13 cellular contexts compared by ENCODE assay signal in genomic region chr2:121698318-121698930, GRCh38. TPM values are rescaled to one million over a fixed set of nuclear protein-coding genes. Genes with fewer than 3 reads are reported as not detected.
DNase-seq lines count a peak whose midpoint lies in the region; ATAC-seq and TF ChIP-seq lines count a peak whose summit lies in the region.
"Had no signal": no experiment of that assay in that cellular context is flagged by ENCODE, and none has a peak within 500 bp of the region (broad histone marks: within the 10 kb centered on the region; RNA-seq: fewer than 3 reads in every experiment).

No MANE protein-coding gene starts in this region.

- H3K36me3 Mint-ChIP-seq in activated naive CD4-positive, alpha-beta T cell treated with anti-CD3 and anti-CD28 coated beads, Interleukin-2, amount 50 U/mL, for 24 hours = no peaks in the 10 kb centered on the region
- no peaks in the 10 kb centered on the region for H3K36me3 Mint-ChIP-seq in activated naive CD8-positive, alpha-beta T cell treated with anti-CD3 and anti-CD28 coated beads, Interleukin-2, amount 10 ng/mL, durations not matched to agents 7 days and 5 days
- no peaks in the 10 kb centered on the region for H3K36me3 Mint-ChIP-seq in type B pancreatic cell

- H2AFZ ChIP-seq in PC-3 (ENCODE audit: low read length) = no peak overlapping the region

- no peaks in the 10 kb centered on the region for H3K27me3 Mint-ChIP-seq in activated naive CD4-positive, alpha-beta T cell treated with anti-CD3 and anti-CD28 coated beads, Interleukin-2, amount 50 U/mL, for 24 hours
- no peaks in the 10 kb centered on the region for H3K27me3 Mint-ChIP-seq in activated naive CD8-positive, alpha-beta T cell treated with anti-CD3 and anti-CD28 coated beads, Interleukin-2, amount 10 ng/mL, durations not matched to agents 7 days and 5 days
- no peaks in the 10 kb centered on the region for H3K27me3 Mint-ChIP-seq in type B pancreatic cell

- H3K79me2 ChIP-seq in PC-3 (ENCODE audit: low read length) = no peaks in the 10 kb centered on the region

- 0 out of 2 replicates have a peak overlapping the region, but pooled peaks have one; percentile 85 for H3K4me2 ChIP-seq in PC-3 (ENCODE audit: low read length)

- no TSS peak for BruUV-seq in PC-3 (replicated peaks; lab: Mats Ljungman, UMichigan)

- no peak for DNase-seq in activated naive CD4-positive, alpha-beta T cell treated with Interleukin-2 at 50 U/mL for 16 hours
- DNase-seq in PC-3 = no peak
- no peak for DNase-seq in activated naive CD8-positive, alpha-beta T cell treated with anti-CD3 and anti-CD28 coated beads, Interleukin-2, amount 10 ng/mL, durations not matched to agents 7 days and 5 days
- DNase-seq in type B pancreatic cell (ENCODE audit: extremely low spot score, unreplicated experiment) = no peak
- no peak for DNase-seq in GM03348 (ENCODE audit: low spot score)
- no peak for DNase-seq in BE2C
- DNase-seq: mucosa of descending colon, NCI-H1105, transverse colon had no signal

- POLR2A ChIA-PET in PC-3 (lab: Charles Lee; ENCODE audit: unreplicated experiment) = no interaction called here
- POLR2A ChIA-PET in activated naive CD8-positive, alpha-beta T cell treated with anti-CD3 and anti-CD28 coated beads, Interleukin-2, amount 10 ng/mL, durations not matched to agents 7 days and 5 days (lab: Charles Lee) = interaction anchor here (0.7 to 5.4 kb wide), 5 partner anchors 33 to 305 kb away, joined by 3 to 103 read pairs (median 3); partner anchors contain the start of genes CLASP1 and RNU4ATAC

- H3K4me1 ChIP-seq in PC-3 (ENCODE audit: insufficient read depth, low read length) (peaks cover 59% of the 10 kb centered on the region), BE2C (no peaks in the 10 kb centered on the region)
- H3K4me1 ChIP-seq: prostate gland had no signal

- no peaks in the 10 kb centered on the region for H4K20me1 ChIP-seq in PC-3 (ENCODE audit: low read length)

- peak overlapping the region; percentile 52 for H3K27ac Mint-ChIP-seq in activated naive CD4-positive, alpha-beta T cell treated with anti-CD3 and anti-CD28 coated beads, Interleukin-2, amount 50 U/mL, for 24 hours
- H3K27ac Mint-ChIP-seq in activated naive CD8-positive, alpha-beta T cell treated with anti-CD3 and anti-CD28 coated beads, Interleukin-2, amount 10 ng/mL, durations not matched to agents 7 days and 5 days = peak overlapping the region; percentile 62
- H3K27ac Mint-ChIP-seq in type B pancreatic cell = peak overlapping the region; percentile 59

- H3F3A ChIP-seq in PC-3 (ENCODE audit: low read length, unreplicated experiment) = no peaks in the 10 kb centered on the region

- H3K36me3 ChIP-seq in PC-3 (ENCODE audit: low read depth, low read length) (no peaks in the 10 kb centered on the region), BE2C (no peaks in the 10 kb centered on the region)
- H3K36me3 ChIP-seq: gastroesophageal sphincter, prostate gland, transverse colon had no signal

- ATAC-seq in PC-3 = no peak
- no peak for ATAC-seq in activated naive CD8-positive, alpha-beta T cell treated with anti-CD3 and anti-CD28 coated beads, Interleukin-2, amount 10 ng/mL, durations not matched to agents 7 days and 5 days (ENCODE audit: low read depth)
- ATAC-seq in GM19395 (IDR thresholded peaks at IDR 0.05; ENCODE audit: unreplicated experiment) = no peak
- ATAC-seq: gastroesophageal sphincter had no signal

- H3K27me3 ChIP-seq in PC-3 (ENCODE audit: low read length) (no peaks in the 10 kb centered on the region), BE2C (no peaks in the 10 kb centered on the region)
- H3K27me3 ChIP-seq: gastroesophageal sphincter, transverse colon had no signal

- H3K27ac ChIP-seq in PC-3 (ENCODE audit: low read length) = peak overlapping the region; percentile 95
- H3K27ac ChIP-seq: gastroesophageal sphincter, prostate gland, transverse colon had no signal

- H3K4me1 Mint-ChIP-seq in activated naive CD4-positive, alpha-beta T cell treated with anti-CD3 and anti-CD28 coated beads, Interleukin-2, amount 50 U/mL, for 24 hours = peaks cover 34% of the 10 kb centered on the region
- peaks cover 46% of the 10 kb centered on the region for H3K4me1 Mint-ChIP-seq in activated naive CD8-positive, alpha-beta T cell treated with anti-CD3 and anti-CD28 coated beads, Interleukin-2, amount 10 ng/mL, durations not matched to agents 7 days and 5 days
- H3K4me1 Mint-ChIP-seq in type B pancreatic cell (ENCODE audit: unreplicated experiment) = peaks cover 18% of the 10 kb centered on the region

- H3K4me3 ChIP-seq in PC-3 (ENCODE audit: low read length) (no peak overlapping the region), BE2C (ENCODE audit: low read depth, low read length) (no peak overlapping the region)
- H3K4me3 ChIP-seq: gastroesophageal sphincter, mucosa of descending colon, prostate gland, transverse colon had no signal

- TF ChIP-seq CTCF in PC-3 (conservative IDR thresholded peaks at IDR 0.05; ENCODE audit: low read depth, low read length) = no peak
- no peak for TF ChIP-seq CTCF in type B pancreatic cell (conservative IDR thresholded peaks at IDR 0.05)
- TF ChIP-seq CTCF in BE2C (IDR thresholded peaks at IDR 0.05; ENCODE audit: low read depth, low read length) = no peak

- intact Hi-C loops in PC-3 (cut with micrococcal nuclease) = no loop called here

- H3K9me2 ChIP-seq in PC-3 (replicated peaks; ENCODE audit: low read length) = no peaks in the 10 kb centered on the region

- no peak overlapping the region for H3K4me3 Mint-ChIP-seq in activated naive CD4-positive, alpha-beta T cell treated with anti-CD3 and anti-CD28 coated beads, Interleukin-2, amount 50 U/mL, for 24 hours
- peak overlapping the region; percentile 50 for H3K4me3 Mint-ChIP-seq in activated naive CD8-positive, alpha-beta T cell treated with anti-CD3 and anti-CD28 coated beads, Interleukin-2, amount 10 ng/mL, durations not matched to agents 7 days and 5 days
- peak overlapping the region; percentile 2 for H3K4me3 Mint-ChIP-seq in type B pancreatic cell

- CTCF ChIA-PET in PC-3 (lab: Charles Lee) = no interaction called here

- no peak overlapping the region for H3K9ac ChIP-seq in PC-3 (ENCODE audit: low read length)

- no peaks in the 10 kb centered on the region for H3K9me3 Mint-ChIP-seq in activated naive CD4-positive, alpha-beta T cell treated with anti-CD3 and anti-CD28 coated beads, Interleukin-2, amount 50 U/mL, for 24 hours
- H3K9me3 Mint-ChIP-seq in activated naive CD8-positive, alpha-beta T cell treated with anti-CD3 and anti-CD28 coated beads, Interleukin-2, amount 10 ng/mL, durations not matched to agents 7 days and 5 days = no peaks in the 10 kb centered on the region
- H3K9me3 Mint-ChIP-seq in type B pancreatic cell = no peaks in the 10 kb centered on the region

- H3K9me3 ChIP-seq in PC-3 (ENCODE audit: low read length) (no peaks in the 10 kb centered on the region), BE2C (no peaks in the 10 kb centered on the region)
- H3K9me3 ChIP-seq: gastroesophageal sphincter, mucosa of descending colon, prostate gland, transverse colon had no signal

RNA-seq across cellular contexts. Expression of gene NIFK, which starts 38.3 kb away (rescaled TPM):
- total RNA-seq in PC-3 (2014; rRNA removed) (42.1 and 64.1 TPM in 2 replicates), type B pancreatic cell (ENCODE audit: low replicate concordance) (55.5 and 60.9 TPM in 2 replicates)
- 10 to 100 TPM; 62.4 to 73.2 TPM for total RNA-seq in activated naive CD8-positive, alpha-beta T cell treated with anti-CD3 and anti-CD28 coated beads, Interleukin-2, amount 10 ng/mL, durations not matched to agents 7 days and 5 days
- 53.1 TPM for polyA plus RNA-seq in BE2C (2012; ENCODE audit: insufficient read depth, insufficient read length, low read depth)

RNA-seq across cellular contexts. Expression of gene CLASP1, which starts 49.2 kb away (rescaled TPM):
- total RNA-seq in PC-3 (2014; rRNA removed) (24.3 and 27.0 TPM in 2 replicates), type B pancreatic cell (ENCODE audit: low replicate concordance) (42.7 and 74.6 TPM in 2 replicates)
- 10 to 100 TPM; 64.4 to 75.9 TPM for total RNA-seq in activated naive CD8-positive, alpha-beta T cell treated with anti-CD3 and anti-CD28 coated beads, Interleukin-2, amount 10 ng/mL, durations not matched to agents 7 days and 5 days
- 15.9 TPM for polyA plus RNA-seq in BE2C (2012; ENCODE audit: insufficient read depth, insufficient read length, low read depth)

RNA-seq across cellular contexts. Expression of gene TSN, which starts 57.0 kb away (rescaled TPM):
- 55.0 and 83.0 TPM in 2 replicates for total RNA-seq in PC-3 (2014; rRNA removed)
- total RNA-seq in activated naive CD8-positive, alpha-beta T cell treated with anti-CD3 and anti-CD28 coated beads, Interleukin-2, amount 10 ng/mL, durations not matched to agents 7 days and 5 days = 10 to 100 TPM; 50.0 to 51.5 TPM
- 64.6 and 87.6 TPM in 2 replicates for total RNA-seq in type B pancreatic cell (ENCODE audit: low replicate concordance)
- polyA plus RNA-seq in BE2C (2012; ENCODE audit: insufficient read depth, insufficient read length, low read depth) = 65.3 TPM
